ENCODE assay signal across 21 cellular contexts in the genomic region with DNA sequence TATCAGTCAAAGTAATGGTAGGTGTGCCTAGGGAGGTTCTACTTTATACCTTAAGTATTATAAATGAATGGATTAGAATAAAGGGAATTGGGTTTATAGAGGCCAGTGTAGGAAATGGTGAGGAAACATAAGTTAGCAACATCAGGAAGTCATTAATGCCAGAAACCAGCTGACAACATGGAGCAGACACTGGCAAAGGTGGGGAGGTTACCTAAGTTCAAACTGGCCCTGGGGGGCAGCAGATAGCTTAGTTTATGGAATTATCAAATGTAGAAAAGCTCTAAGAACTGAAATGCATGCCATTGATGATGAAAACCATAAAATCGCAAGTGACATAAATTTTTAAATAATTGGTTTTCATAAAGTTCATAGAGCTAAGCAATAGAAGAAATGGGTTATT.
"Had no signal": no experiment of that assay in that cellular context is flagged by ENCODE, and none has a peak within 500 bp of the region (broad histone marks: within the 10 kb centered on the region; RNA-seq: fewer than 3 reads in every experiment).

No MANE protein-coding gene starts in this region.

- H3K4me1 ChIP-seq: body of pancreas, heart right ventricle, left ventricle myocardium inferior, right atrium auricular region, upper lobe of right lung had no signal

- DNase-seq: activated CD4-positive, alpha-beta T cell treated with anti-CD3 and anti-CD28 coated beads, Interleukin-2, amount 10 ng/mL, durations not matched to agents 24 days and 14 days; activated CD8-positive, alpha-beta T cell treated with anti-CD3 and anti-CD28 coated beads for 36 hours; activated naive CD4-positive, alpha-beta T cell; activated naive CD8-positive, alpha-beta T cell treated with anti-CD3 and anti-CD28 coated beads for 36 hours; activated T-cell treated with anti-CD3 and anti-CD28 coated beads, Interleukin-2, amount 50 U/mL, for 1 hour; amygdala; body of pancreas; dorsolateral prefrontal cortex; heart right ventricle; left ventricle myocardium inferior; mammary epithelial cell; nephron progenitor cell; nucleus accumbens; stimulated activated CD4-positive, alpha-beta T cell treated with anti-CD3 and anti-CD28 coated beads, Interleukin-12 subunit alpha, Interleukin-12 subunit beta, amount 100 ng/mL, for 4 hours; stimulated activated CD4-positive, alpha-beta T cell treated with anti-CD3 and anti-CD28 coated beads, Interleukin-1b, Interleukin-23, amount 100 ng/mL, for 48 hours; stimulated activated CD8-positive, alpha-beta memory T cell treated with anti-CD3 and anti-CD28 coated beads, Interleukin-4, amount 100 ng/mL, for 48 hours; stimulated activated naive CD4-positive, alpha-beta T cell; T1000; upper lobe of right lung had no signal

- H3K4me3 ChIP-seq: body of pancreas, dorsolateral prefrontal cortex, heart right ventricle, left ventricle myocardium inferior, right atrium auricular region, upper lobe of right lung had no signal

- H3K27ac ChIP-seq: body of pancreas, dorsolateral prefrontal cortex, heart right ventricle, left ventricle myocardium inferior, right atrium auricular region, upper lobe of right lung had no signal

- H3K36me3 ChIP-seq: heart right ventricle, left ventricle myocardium inferior, right atrium auricular region, upper lobe of right lung had no signal

- H3K27me3 ChIP-seq: body of pancreas, dorsolateral prefrontal cortex, heart right ventricle, right atrium auricular region, upper lobe of right lung had no signal

- ATAC-seq: activated CD8-positive, alpha-beta T cell treated with anti-CD3 and anti-CD28 coated beads for 36 hours; activated T-helper 17 cell treated with anti-CD3 and anti-CD28 coated beads, Interleukin-2, amount 50 U/mL, for 72 hours; body of pancreas; heart right ventricle; upper lobe of right lung had no signal

- H3K9me3 ChIP-seq: body of pancreas, upper lobe of right lung had no signal
